In the genomic region with DNA sequence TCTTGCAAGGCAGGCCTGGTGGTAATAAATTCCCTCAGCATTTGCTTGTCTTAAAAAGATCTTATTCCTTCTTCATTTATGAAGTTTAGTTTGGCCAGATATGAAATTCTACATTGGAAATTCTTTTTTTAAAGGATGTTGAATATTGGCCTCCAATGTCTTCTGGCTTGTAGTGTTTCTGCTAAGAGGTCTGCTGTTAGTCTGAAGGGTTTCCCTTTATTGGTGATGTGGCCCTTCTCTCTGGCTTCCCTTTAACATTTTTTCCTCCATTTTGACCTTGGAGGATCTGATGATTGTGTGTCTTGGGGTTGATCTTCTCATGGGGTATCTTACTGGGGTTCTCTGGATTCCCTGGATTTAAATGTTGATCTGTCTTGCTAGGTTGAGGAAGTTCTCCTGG, we compare ENCODE assay signal across 4 cellular contexts. TPM values are rescaled to one million over a fixed set of nuclear protein-coding genes. Genes with fewer than 3 reads are reported as not detected.
"Had no signal": no experiment of that assay in that cellular context is flagged by ENCODE, and none has a peak within 500 bp of the region (broad histone marks: within the 10 kb centered on the region; RNA-seq: fewer than 3 reads in every experiment).

No MANE protein-coding gene starts in this region.

- H3K4me3 ChIP-seq: GM12878 had no signal

- DNase-seq: GDM1, GF-D8 had no signal

- ATAC-seq: GM12878 had no signal

RNA-seq across cellular contexts. Expression of gene PRR16, which starts 33.5 kb away (rescaled TPM):
- total RNA-seq: G401, GM12878 had no signal
